ENCODE assay signal across 23 cellular contexts in genomic region chr2:230425377-230425776, GRCh38. TPM values are rescaled to one million over a fixed set of nuclear protein-coding genes. Genes with fewer than 3 reads are reported as not detected.
DNase-seq lines count a peak whose midpoint lies in the region; ATAC-seq, FAIRE-seq and TF ChIP-seq lines count a peak whose summit lies in the region.
"Had no signal": no experiment of that assay in that cellular context is flagged by ENCODE, and none has a peak within 500 bp of the region (broad histone marks: within the 10 kb centered on the region; RNA-seq: fewer than 3 reads in every experiment).

No MANE protein-coding gene starts in this region.

- H4K20me1 ChIP-seq in GM23338 (replicated peaks; ENCODE audit: insufficient read depth) = no peaks in the 10 kb centered on the region
- H4K20me1 ChIP-seq in GM12878 (ENCODE audit: control insufficient read depth, insufficient read depth) = 0 out of 2 replicates have a peak, but pooled peaks cover 4% of the 10 kb centered on the region

- no TSS peak for BruUV-seq in GM12878 (replicated peaks; lab: Mats Ljungman, UMichigan)

- TF ChIP-seq CTCF in CD8-positive, alpha-beta T cell (IDR thresholded peaks at IDR 0.05) = no peak
- no peak for TF ChIP-seq CTCF in GM23338 (conservative IDR thresholded peaks at IDR 0.05; ENCODE audit: low read depth in 2 of 2)
- TF ChIP-seq CTCF in GM12878 (IDR thresholded peaks at IDR 0.05 in 2 of 3, conservative IDR thresholded peaks at IDR 0.05 in 1 of 3; ENCODE audit: control insufficient read depth in 2 of 3, extremely low read depth in 1 of 3, insufficient read depth in 1 of 3, low read depth in 3 of 3, low read length in 3 of 3) = no peak
- no peak for TF ChIP-seq CTCF in natural killer cell (IDR thresholded peaks at IDR 0.05)

- H2AFZ ChIP-seq in GM23338 (no peak overlapping the region), GM12878 (ENCODE audit: control insufficient read depth, low read depth, low read length) (no peak overlapping the region)
- H2AFZ ChIP-seq: PC-9 had no signal

- H3F3A ChIP-seq in GM23338 (replicated peaks; ENCODE audit: low read depth) = no peaks in the 10 kb centered on the region

- TF ChIP-seq EP300 in GM12878 (IDR thresholded peaks at IDR 0.05; ENCODE audit: borderline replicate concordance in 1 of 2, control insufficient read depth in 1 of 2, low read depth in 2 of 2, low read length in 2 of 2) = no peak

- no peaks in the 10 kb centered on the region for H3K79me2 ChIP-seq in GM23338 (replicated peaks; ENCODE audit: insufficient read depth)
- H3K79me2 ChIP-seq in GM12878 (ENCODE audit: control insufficient read depth, insufficient read depth, low read length) = peaks cover 95% of the 10 kb centered on the region

- peaks cover 81% of the 10 kb centered on the region for H3K4me1 Mint-ChIP-seq in CD8-positive, alpha-beta T cell (ENCODE audit: low read depth)
- H3K4me1 Mint-ChIP-seq in GM23338 (no peaks in the 10 kb centered on the region; the same call in 2 of the 3 replicates), natural killer cell (peaks cover 85 to 86% of the 10 kb centered on the region in 2 donors)

- SMC1A ChIA-PET in GM12878 (lab: Charles Lee; ENCODE audit: uncharacterized antibody, unreplicated experiment) = no interaction called here

- RAD21 ChIA-PET in GM12878 (lab: Charles Lee; ENCODE audit: unreplicated experiment) = no interaction called here

- H3K9me3 Mint-ChIP-seq in CD8-positive, alpha-beta T cell = peaks cover 9% of the 10 kb centered on the region
- H3K9me3 Mint-ChIP-seq in GM23338 (peaks cover 11% of the 10 kb centered on the region; the same call in 2 of the 3 replicates), natural killer cell (peaks cover 5 to 6% of the 10 kb centered on the region in 2 donors)

- no peaks in the 10 kb centered on the region for H3K27me3 ChIP-seq in CD8-positive, alpha-beta T cell (ENCODE audit: insufficient read depth, low read length)
- H3K27me3 ChIP-seq in GM23338 (ENCODE audit: insufficient read depth) (no peaks in the 10 kb centered on the region), GM12878 (replicated peaks in 1 of 2; ENCODE audit: control insufficient read depth in 2 of 2, insufficient read depth in 2 of 2, low read length in 1 of 2) (no peaks in the 10 kb centered on the region)
- H3K27me3 ChIP-seq: colonic mucosa, MG63, SJCRH30, tibial nerve had no signal

- no peaks in the 10 kb centered on the region for H3K27me3 Mint-ChIP-seq in CD8-positive, alpha-beta T cell (ENCODE audit: low read depth)
- peaks cover 6% of the 10 kb centered on the region for H3K27me3 Mint-ChIP-seq in GM23338 (ENCODE audit: insufficient read depth, low read depth, poor library complexity)
- H3K27me3 Mint-ChIP-seq in natural killer cell (ENCODE audit: low read depth in 2 of 2) = no peaks in the 10 kb centered on the region

- no peak for TF ChIP-seq RAD21 in GM12878 (IDR thresholded peaks at IDR 0.05; ENCODE audit: insufficient read depth, low read depth, low read length)

- H3K4me1 ChIP-seq in CD8-positive, alpha-beta T cell (ENCODE audit: insufficient read depth, low read length) = peaks cover 66% of the 10 kb centered on the region
- no peaks in the 10 kb centered on the region for H3K4me1 ChIP-seq in GM23338 (ENCODE audit: insufficient read depth)
- peaks cover 9% of the 10 kb centered on the region for H3K4me1 ChIP-seq in GM12878 (ENCODE audit: control insufficient read depth, insufficient read depth, low read length)
- H3K4me1 ChIP-seq: colonic mucosa, SJCRH30 had no signal

- H3K9ac ChIP-seq in GM12878 (ENCODE audit: control insufficient read depth, insufficient read depth, low read length) = no peak overlapping the region

- H3K27ac ChIP-seq in CD8-positive, alpha-beta T cell (ENCODE audit: low read depth, low read length) = no peak overlapping the region
- H3K27ac ChIP-seq in GM23338 (ENCODE audit: low read depth) = no peak overlapping the region
- H3K27ac ChIP-seq in GM12878 (ENCODE audit: control insufficient read depth, insufficient read depth) = no peak overlapping the region
- H3K27ac ChIP-seq: colonic mucosa, left ventricle myocardium inferior, PC-9, SJCRH30, tibial nerve had no signal

- peak overlapping the region; percentile 73 for H3K27ac Mint-ChIP-seq in CD8-positive, alpha-beta T cell
- H3K27ac Mint-ChIP-seq in GM23338 = peak overlapping the region; percentile 23; the same call in 1 of the 2 replicates
- H3K27ac Mint-ChIP-seq in natural killer cell = peak overlapping the region; percentile 68 to 72

- no peaks in the 10 kb centered on the region for H3K9me3 ChIP-seq in CD8-positive, alpha-beta T cell (ENCODE audit: low read length)
- H3K9me3 ChIP-seq in GM12878 (replicated peaks; ENCODE audit: control insufficient read depth, insufficient read depth, low read length) = peaks cover 15% of the 10 kb centered on the region
- H3K9me3 ChIP-seq: body of pancreas, colonic mucosa had no signal

- no peak for DNase-seq in CD8-positive, alpha-beta T cell
- DNase-seq in GM23338 (ENCODE audit: low spot score) = no peak
- no peak for DNase-seq in GM12878 (ENCODE audit: low read depth, low spot score)
- DNase-seq in natural killer cell = no peak
- no peak for DNase-seq in H4 (ENCODE audit: low spot score)
- no peak for DNase-seq in OCI-M2 (lab: John Stamatoyannopoulos, UW; ENCODE audit: unreplicated experiment)
- DNase-seq: activated naive CD4-positive, alpha-beta T cell treated with Interleukin-2 at 50 U/mL for 16 hours; AML-193; body of pancreas; colonic mucosa; GOT3; left ventricle myocardium inferior; MG63; mucosa of descending colon; NCI-H748 treated with DMSO at 0.1 percent for 48 hours; occipital lobe; PC-9; SJCRH30; stimulated activated naive CD4-positive, alpha-beta T cell treated with Interleukin-2 at 50 U/mL for 16 hours had no signal

- peaks cover 9% of the 10 kb centered on the region for H3K36me3 ChIP-seq in CD8-positive, alpha-beta T cell (ENCODE audit: insufficient read depth, low read length)
- H3K36me3 ChIP-seq in GM23338 (ENCODE audit: insufficient read depth) = no peaks in the 10 kb centered on the region
- peaks cover 4 to 41% of the 10 kb centered on the region in 2 experiments for H3K36me3 ChIP-seq in GM12878 (ENCODE audit: control insufficient read depth in 2 of 2, insufficient read depth in 2 of 2, low read length in 1 of 2)
- H3K36me3 ChIP-seq: SJCRH30 had no signal

- no peak for ATAC-seq in CD8-positive, alpha-beta T cell
- ATAC-seq in GM23338 (no peak), GM12878 (no peak), natural killer cell (no peak), HG02973 (IDR thresholded peaks at IDR 0.05; ENCODE audit: unreplicated experiment) (no peak)
- ATAC-seq: body of pancreas, mucosa of descending colon, sciatic nerve had no signal

- no peaks in the 10 kb centered on the region for H3K9me2 ChIP-seq in GM23338 (ENCODE audit: insufficient read depth)

- CTCF ChIA-PET in CD8-positive, alpha-beta T cell (lab: Charles Lee) = no interaction called here
- CTCF ChIA-PET in GM12878 (lab: Yijun Ruan, JAX) = no interaction called here

- H3K4me3 Mint-ChIP-seq in CD8-positive, alpha-beta T cell = peak overlapping the region; percentile 33
- H3K4me3 Mint-ChIP-seq in GM23338 (no peak overlapping the region), natural killer cell (peak overlapping the region; percentile 32)

- no peak for TF ChIP-seq POLR2A in GM12878 (IDR thresholded peaks at IDR 0.05; ENCODE audit: low read depth, low read length)

- WGBS in GM12878 (ENCODE audit: insufficient coverage, insufficient replicate concordance, low lambda C conversion rate, missing lambda C conversion rate) = 96% methylated on average over 1 of the region's 1 CpG

- in situ Hi-C loops in GM12878 (cut with MboI) = no loop called here

- FAIRE-seq in GM12878 (lab: Jason Lieb, UNC) = no peak
- FAIRE-seq: D721Med had no signal

- POLR2A ChIA-PET in CD8-positive, alpha-beta T cell (lab: Charles Lee) = no interaction called here
- POLR2A ChIA-PET in GM12878 (lab: Charles Lee) = interaction anchor here (0.7 kb wide), 1 partner anchor 87 kb away, joined by 3 read pairs; no protein-coding TSS in a partner anchor

- H3K4me2 ChIP-seq in GM23338 (no peak overlapping the region), GM12878 (ENCODE audit: control insufficient read depth, insufficient read depth) (0 out of 2 replicates have a peak overlapping the region, but pooled peaks have one; percentile 61)
- H3K4me2 ChIP-seq: PC-9 had no signal

- peaks cover 82% of the 10 kb centered on the region for H3K36me3 Mint-ChIP-seq in CD8-positive, alpha-beta T cell
- H3K36me3 Mint-ChIP-seq in GM23338 (ENCODE audit: low read depth) = peaks cover 3% of the 10 kb centered on the region; the same call in 1 of the 3 replicates
- peaks cover 31% of the 10 kb centered on the region for H3K36me3 Mint-ChIP-seq in natural killer cell

- H3K4me3 ChIP-seq in CD8-positive, alpha-beta T cell (ENCODE audit: low read depth, low read length) = no peak overlapping the region
- H3K4me3 ChIP-seq in GM23338 (no peak overlapping the region), GM12878 (peak overlapping the region; percentile 18; the same call in 1 of the 2 replicates)
- H3K4me3 ChIP-seq: body of pancreas, colonic mucosa, left ventricle myocardium inferior, MG63, mucosa of descending colon, PC-9, SJCRH30, tibial nerve had no signal

- intact Hi-C loops in CD8-positive, alpha-beta T cell (cut with DNase I, micrococcal nuclease) = no loop called here
- intact Hi-C loops in GM12878 (cut with micrococcal nuclease; ENCODE audit: unreplicated experiment) (no loop called here), natural killer cell (cut with micrococcal nuclease) (no loop called here)

RNA-seq across cellular contexts. Expression of gene SP100, which starts 9.4 kb away (rescaled TPM):
- 100 to 1,000 TPM; 218 to 240 TPM for total RNA-seq in CD8-positive, alpha-beta T cell
- 0.73 TPM in 1 of 2 replicates, not detected in the other for total RNA-seq in GM23338 (2014; rRNA removed; shearing (Covaris generic))
- polyA plus RNA-seq in GM23338 (2016; fragmentation: Nextera tagmentation; extraction: Ambion mirVana) = 0.44 and 0.47 TPM in 2 replicates
- total RNA-seq in GM12878 (2013; cell fraction: nucleolus; rRNA removed) = 469 and 500 TPM in 2 replicates
- 175 and 191 TPM in 2 replicates for total RNA-seq in GM12878 (2014; rRNA removed)
- total RNA-seq in GM12878 (2014; rRNA removed; fragmentation: Illumina TruSeq; extraction: Trizol) = 226 and 237 TPM in 2 replicates
- total RNA-seq in GM12878 (2021) = 166 and 172 TPM in 2 replicates
- 137 TPM for polyA plus RNA-seq in GM12878 (2011; ENCODE audit: low read depth)
- polyA plus RNA-seq in GM12878 (2011; rRNA removed) = 239 and 341 TPM in 2 replicates
- 81.5 and 89.9 TPM in 2 replicates for polyA plus RNA-seq in GM12878 (2011; cell fraction: cytosol; rRNA removed)
- 235 and 280 TPM in 2 replicates for polyA plus RNA-seq in GM12878 (2011; cell fraction: nucleus; rRNA removed)
- polyA plus RNA-seq in GM12878 (2012) = 155 and 168 TPM in 2 replicates
- 215 and 267 TPM in 2 replicates for polyA plus RNA-seq in GM12878 (2014; fragmentation: Illumina TruSeq; extraction: Trizol)
- 100 to 1,000 TPM; 109 to 154 TPM for polyA plus RNA-seq in GM12878 (2014; fragmentation: Nextera tagmentation; extraction: Ambion mirVana)
- 172 and 174 TPM in 2 replicates for polyA plus RNA-seq in GM12878 (2014; rRNA removed)
- 100 to 1,000 TPM; 185 to 188 TPM for polyA plus RNA-seq in GM12878 (2016; fragmentation: Nextera tagmentation; extraction: Ambion mirVana)
- polyA minus RNA-seq in GM12878 (2011; rRNA and poly(A)+ RNA removed) = 140 and 144 TPM in 2 replicates
- polyA minus RNA-seq in GM12878 (2011; cell fraction: cytosol; rRNA and poly(A)+ RNA removed) = 57.5 and 82.0 TPM in 2 replicates
- 166 and 247 TPM in 2 replicates for polyA minus RNA-seq in GM12878 (2011; cell fraction: nucleus; rRNA and poly(A)+ RNA removed)
- total RNA-seq in natural killer cell = 100 to 1,000 TPM; 338 to 393 (median 363) TPM
- 45.0 and 63.1 TPM in 2 replicates for total RNA-seq in H4 (2014; rRNA removed; shearing (Covaris generic))

Comparison
In these comparisons a context has a peak if more than half of its experiments do, and no peak if none do; other contexts are left out.
1. H3K27ac Mint-ChIP-seq: peak in every context shown above with its lines; median percentile 73 in CD8-positive, alpha-beta T cell; 70 in natural killer cell; 23 in GM23338.
2. RNA of gene SP100, which starts 9.4 kb away (total RNA-seq): 338 to 393 TPM in natural killer cell, 218 to 240 TPM in CD8-positive, alpha-beta T cell, 166 to 500 TPM in GM12878 and 45.0 to 63.1 TPM in H4; 0.73 TPM in GM23338; every median in the first group is over 10 times any median in the second.